1 cellular context compared by ENCODE assay signal in the genomic region with DNA sequence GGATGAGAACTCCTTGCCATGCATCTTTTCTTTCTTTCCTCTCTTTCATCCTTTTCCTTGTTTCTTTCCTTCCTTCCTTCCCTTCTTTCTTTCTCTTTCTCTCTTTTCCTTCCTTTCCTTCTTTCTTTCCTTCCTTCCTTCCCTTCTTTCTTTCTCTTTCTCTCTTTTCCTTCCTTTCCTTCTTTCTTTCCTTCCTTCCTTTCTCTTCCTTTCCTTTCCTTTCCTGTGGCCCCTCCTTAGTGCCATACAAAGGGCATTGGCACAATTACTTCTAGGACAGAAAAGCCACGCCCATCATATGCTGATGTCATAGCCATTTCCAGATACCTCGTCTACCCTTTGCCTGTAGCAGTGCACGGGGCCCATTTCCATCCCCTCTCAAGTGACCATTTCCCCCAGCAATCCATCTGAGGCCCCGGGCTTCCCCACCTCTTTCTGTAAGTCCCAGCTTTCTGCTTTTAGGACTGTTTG.
A peak's percentile ranks its signal among the peaks of the same experiment; 100 is the strongest.
TF ChIP-seq lines count a peak whose summit lies in the region.

No MANE protein-coding gene starts in this region.

TF ChIP-seq in HEK293, 187 proteins besides CTCF, POLR2A, EP300 and RAD21 (continued from another document and continues in another):
- TF ChIP-seq SP2 (tag by site-specific recombination; IDR thresholded peaks at IDR 0.05) (0 out of 2 replicates have a peak, but pooled peaks have one; percentile 8), ZEB2 (tag by site-specific recombination; IDR thresholded peaks at IDR 0.05) (peak; percentile 61), ZNF629 (tag by site-specific recombination; IDR thresholded peaks at IDR 0.05) (peak; percentile 71), ZNF112 (tag by site-specific recombination; IDR thresholded peaks at IDR 0.05) (no peak), ZNF366 (tag by site-specific recombination; conservative IDR thresholded peaks at IDR 0.05) (peak; percentile 99), ZNF169 (tag by site-specific recombination; IDR thresholded peaks at IDR 0.05) (no peak), ZSCAN18 (tag by site-specific recombination; IDR thresholded peaks at IDR 0.05) (no peak), ZNF560 (tag by site-specific recombination; IDR thresholded peaks at IDR 0.05; ENCODE audit: borderline replicate concordance) (no peak), ZNF398 (tag by site-specific recombination; IDR thresholded peaks at IDR 0.05) (peak; percentile 32), ZBTB17 (tag by site-specific recombination; IDR thresholded peaks at IDR 0.05) (peak; percentile 66; the same call in 1 of the 2 replicates), ZNF664 (tag by site-specific recombination; IDR thresholded peaks at IDR 0.05) (no peak), ZNF10 (tag by site-specific recombination; IDR thresholded peaks at IDR 0.05) (no peak), KLF8 (tag by site-specific recombination; IDR thresholded peaks at IDR 0.05) (0 out of 2 replicates have a peak, but pooled peaks have one; percentile 35), ZBTB21 (tag by site-specific recombination; IDR thresholded peaks at IDR 0.05) (peak; percentile 65), ZNF701 (tag by site-specific recombination; IDR thresholded peaks at IDR 0.05) (no peak), ZNF2 (tag by site-specific recombination; IDR thresholded peaks at IDR 0.05) (0 out of 2 replicates have a peak, but pooled peaks have one; percentile 26), ZNF558 (tag by site-specific recombination; IDR thresholded peaks at IDR 0.05) (peak; percentile 19; the same call in 1 of the 2 replicates), ZNF670 (tag by site-specific recombination; IDR thresholded peaks at IDR 0.05; ENCODE audit: low read depth) (0 out of 2 replicates have a peak, but pooled peaks have one; percentile 27), ZBTB26 (tag by site-specific recombination; optimal IDR thresholded peaks at IDR 0.05) (peak; percentile 5), ZFP37 (tag by site-specific recombination; IDR thresholded peaks at IDR 0.05) (0 out of 2 replicates have a peak, but pooled peaks have one; percentile 28), PRDM1 (tag by site-specific recombination; IDR thresholded peaks at IDR 0.05) (peak; percentile 99), ZNF518A (tag by site-specific recombination; conservative IDR thresholded peaks at IDR 0.05; ENCODE audit: low read depth) (no peak), ZSCAN23 (tag by site-specific recombination; IDR thresholded peaks at IDR 0.05) (peak; percentile 68; the same call in 1 of the 2 replicates), SP3 (tag by site-specific recombination; IDR thresholded peaks at IDR 0.05) (peak; percentile 64), BCL11A (tag by site-specific recombination; IDR thresholded peaks at IDR 0.05; ENCODE audit: low read depth) (0 out of 2 replicates have a peak, but pooled peaks have one; percentile 22), ZNF792 (tag by site-specific recombination; IDR thresholded peaks at IDR 0.05) (no peak), ZBTB8A (tag by site-specific recombination; IDR thresholded peaks at IDR 0.05) (peak; percentile 35; the same call in 1 of the 2 replicates), ZNF362 (tag by site-specific recombination; IDR thresholded peaks at IDR 0.05) (no peak), ZNF600 (tag by site-specific recombination; IDR thresholded peaks at IDR 0.05) (peak; percentile 33; the same call in 1 of the 2 replicates), KLF9 (tag by site-specific recombination; IDR thresholded peaks at IDR 0.05; ENCODE audit: low read depth) (peak; percentile 88)
- TF ChIP-seq, protein P1, sequence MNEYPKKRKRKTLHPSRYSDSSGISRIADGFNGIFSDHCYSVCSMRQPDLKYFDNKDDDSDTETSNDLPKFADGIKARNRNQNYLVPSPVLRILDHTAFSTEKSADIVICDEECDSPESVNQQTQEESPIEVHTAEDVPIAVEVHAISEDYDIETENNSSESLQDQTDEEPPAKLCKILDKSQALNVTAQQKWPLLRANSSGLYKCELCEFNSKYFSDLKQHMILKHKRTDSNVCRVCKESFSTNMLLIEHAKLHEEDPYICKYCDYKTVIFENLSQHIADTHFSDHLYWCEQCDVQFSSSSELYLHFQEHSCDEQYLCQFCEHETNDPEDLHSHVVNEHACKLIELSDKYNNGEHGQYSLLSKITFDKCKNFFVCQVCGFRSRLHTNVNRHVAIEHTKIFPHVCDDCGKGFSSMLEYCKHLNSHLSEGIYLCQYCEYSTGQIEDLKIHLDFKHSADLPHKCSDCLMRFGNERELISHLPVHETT (tag by site-specific recombination; IDR thresholded peaks at IDR 0.05): peak; percentile 67
- TF ChIP-seq, protein P2, sequence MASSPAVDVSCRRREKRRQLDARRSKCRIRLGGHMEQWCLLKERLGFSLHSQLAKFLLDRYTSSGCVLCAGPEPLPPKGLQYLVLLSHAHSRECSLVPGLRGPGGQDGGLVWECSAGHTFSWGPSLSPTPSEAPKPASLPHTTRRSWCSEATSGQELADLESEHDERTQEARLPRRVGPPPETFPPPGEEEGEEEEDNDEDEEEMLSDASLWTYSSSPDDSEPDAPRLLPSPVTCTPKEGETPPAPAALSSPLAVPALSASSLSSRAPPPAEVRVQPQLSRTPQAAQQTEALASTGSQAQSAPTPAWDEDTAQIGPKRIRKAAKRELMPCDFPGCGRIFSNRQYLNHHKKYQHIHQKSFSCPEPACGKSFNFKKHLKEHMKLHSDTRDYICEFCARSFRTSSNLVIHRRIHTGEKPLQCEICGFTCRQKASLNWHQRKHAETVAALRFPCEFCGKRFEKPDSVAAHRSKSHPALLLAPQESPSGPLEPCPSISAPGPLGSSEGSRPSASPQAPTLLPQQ (tag by site-specific recombination; IDR thresholded peaks at IDR 0.05): peak; percentile 65
- TF ChIP-seq, protein P3, sequence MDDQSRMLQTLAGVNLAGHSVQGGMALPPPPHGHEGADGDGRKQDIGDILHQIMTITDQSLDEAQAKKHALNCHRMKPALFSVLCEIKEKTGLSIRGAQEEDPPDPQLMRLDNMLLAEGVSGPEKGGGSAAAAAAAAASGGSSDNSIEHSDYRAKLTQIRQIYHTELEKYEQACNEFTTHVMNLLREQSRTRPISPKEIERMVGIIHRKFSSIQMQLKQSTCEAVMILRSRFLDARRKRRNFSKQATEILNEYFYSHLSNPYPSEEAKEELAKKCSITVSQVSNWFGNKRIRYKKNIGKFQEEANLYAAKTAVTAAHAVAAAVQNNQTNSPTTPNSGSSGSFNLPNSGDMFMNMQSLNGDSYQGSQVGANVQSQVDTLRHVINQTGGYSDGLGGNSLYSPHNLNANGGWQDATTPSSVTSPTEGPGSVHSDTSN (CRISPR knock-in tag; IDR thresholded peaks at IDR 0.05): no peak
- TF ChIP-seq, protein P4, sequence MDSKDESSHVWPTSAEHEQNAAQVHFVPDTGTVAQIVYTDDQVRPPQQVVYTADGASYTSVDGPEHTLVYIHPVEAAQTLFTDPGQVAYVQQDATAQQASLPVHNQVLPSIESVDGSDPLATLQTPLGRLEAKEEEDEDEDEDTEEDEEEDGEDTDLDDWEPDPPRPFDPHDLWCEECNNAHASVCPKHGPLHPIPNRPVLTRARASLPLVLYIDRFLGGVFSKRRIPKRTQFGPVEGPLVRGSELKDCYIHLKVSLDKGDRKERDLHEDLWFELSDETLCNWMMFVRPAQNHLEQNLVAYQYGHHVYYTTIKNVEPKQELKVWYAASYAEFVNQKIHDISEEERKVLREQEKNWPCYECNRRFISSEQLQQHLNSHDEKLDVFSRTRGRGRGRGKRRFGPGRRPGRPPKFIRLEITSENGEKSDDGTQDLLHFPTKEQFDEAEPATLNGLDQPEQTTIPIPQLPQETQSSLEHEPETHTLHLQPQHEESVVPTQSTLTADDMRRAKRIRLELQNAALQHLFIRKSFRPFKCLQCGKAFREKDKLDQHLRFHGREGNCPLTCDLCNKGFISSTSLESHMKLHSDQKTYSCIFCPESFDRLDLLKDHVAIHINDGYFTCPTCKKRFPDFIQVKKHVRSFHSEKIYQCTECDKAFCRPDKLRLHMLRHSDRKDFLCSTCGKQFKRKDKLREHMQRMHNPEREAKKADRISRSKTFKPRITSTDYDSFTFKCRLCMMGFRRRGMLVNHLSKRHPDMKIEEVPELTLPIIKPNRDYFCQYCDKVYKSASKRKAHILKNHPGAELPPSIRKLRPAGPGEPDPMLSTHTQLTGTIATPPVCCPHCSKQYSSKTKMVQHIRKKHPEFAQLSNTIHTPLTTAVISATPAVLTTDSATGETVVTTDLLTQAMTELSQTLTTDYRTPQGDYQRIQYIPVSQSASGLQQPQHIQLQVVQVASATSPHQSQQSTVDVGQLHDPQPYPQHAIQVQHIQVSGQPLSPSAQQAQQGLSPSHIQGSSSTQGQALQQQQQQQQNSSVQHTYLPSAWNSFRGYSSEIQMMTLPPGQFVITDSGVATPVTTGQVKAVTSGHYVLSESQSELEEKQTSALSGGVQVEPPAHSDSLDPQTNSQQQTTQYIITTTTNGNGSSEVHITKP (tag by site-specific recombination; IDR thresholded peaks at IDR 0.05): peak; percentile 63
- TF ChIP-seq, protein P5, sequence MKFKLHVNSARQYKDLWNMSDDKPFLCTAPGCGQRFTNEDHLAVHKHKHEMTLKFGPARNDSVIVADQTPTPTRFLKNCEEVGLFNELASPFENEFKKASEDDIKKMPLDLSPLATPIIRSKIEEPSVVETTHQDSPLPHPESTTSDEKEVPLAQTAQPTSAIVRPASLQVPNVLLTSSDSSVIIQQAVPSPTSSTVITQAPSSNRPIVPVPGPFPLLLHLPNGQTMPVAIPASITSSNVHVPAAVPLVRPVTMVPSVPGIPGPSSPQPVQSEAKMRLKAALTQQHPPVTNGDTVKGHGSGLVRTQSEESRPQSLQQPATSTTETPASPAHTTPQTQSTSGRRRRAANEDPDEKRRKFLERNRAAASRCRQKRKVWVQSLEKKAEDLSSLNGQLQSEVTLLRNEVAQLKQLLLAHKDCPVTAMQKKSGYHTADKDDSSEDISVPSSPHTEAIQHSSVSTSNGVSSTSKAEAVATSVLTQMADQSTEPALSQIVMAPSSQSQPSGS (tag by site-specific recombination; IDR thresholded peaks at IDR 0.05; ENCODE audit: low read depth): peak; percentile 87
